Comparison of ENCODE assay signal across 33 cellular contexts in the genomic region with DNA sequence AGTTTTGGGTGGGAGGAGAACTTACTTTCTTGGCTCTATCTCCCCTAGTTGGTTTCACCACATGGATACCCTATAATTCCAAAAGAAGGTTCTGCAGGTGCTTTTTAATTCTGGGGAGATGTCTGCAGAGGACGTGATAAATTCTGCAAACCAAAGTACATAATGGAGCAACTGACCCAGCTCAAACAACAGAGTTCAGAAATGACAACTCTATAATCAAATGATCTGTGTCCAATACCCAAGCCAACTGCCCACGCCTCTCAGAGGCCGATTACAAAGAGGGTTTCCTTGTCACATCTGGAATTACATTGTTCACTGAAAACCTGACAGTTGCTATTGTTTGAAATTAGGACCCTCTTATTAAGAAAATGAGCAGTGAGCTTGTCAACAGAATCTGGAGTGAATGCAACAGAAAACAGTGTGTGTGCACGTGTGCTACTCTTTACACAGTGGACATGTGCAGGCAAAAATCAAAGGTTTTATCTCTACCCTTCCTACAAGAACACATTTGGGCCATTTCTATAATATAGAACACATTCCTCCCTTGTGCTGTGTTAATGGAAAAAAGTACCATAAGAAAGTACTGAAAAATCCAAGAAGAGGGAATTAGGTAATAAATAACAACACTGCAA.
"Had no signal": no experiment of that assay in that cellular context is flagged by ENCODE, and none has a peak within 500 bp of the region (broad histone marks: within the 10 kb centered on the region; RNA-seq: fewer than 3 reads in every experiment).

No MANE protein-coding gene starts in this region.

- H3K4me1 ChIP-seq: adrenal gland, body of pancreas, breast epithelium had no signal

- H3K36me3 Mint-ChIP-seq: activated CD4-positive, alpha-beta memory T cell treated with anti-CD3 and anti-CD28 coated beads for 36 hours; activated naive CD4-positive, alpha-beta T cell treated with anti-CD3 and anti-CD28 coated beads, Interleukin-2, amount 50 U/mL, for 72 hours; activated naive CD8-positive, alpha-beta T cell treated with anti-CD3 and anti-CD28 coated beads for 36 hours had no signal

- ATAC-seq: activated CD8-positive, alpha-beta T cell treated with anti-CD3 and anti-CD28 coated beads for 36 hours; activated naive CD4-positive, alpha-beta T cell treated with anti-CD3 and anti-CD28 coated beads, Interleukin-2, amount 50 U/mL, for 72 hours; activated T-cell treated with anti-CD3 and anti-CD28 coated beads, Interleukin-2, amount 50 U/mL, for 4 hours; activated T-cell treated with anti-CD3 and anti-CD28 coated beads, Interleukin-2, amount 50 U/mL, for 72 hours; activated T-helper 17 cell treated with anti-CD3 and anti-CD28 coated beads, Interleukin-2, amount 50 U/mL, for 72 hours; body of pancreas; T-helper 17 cell had no signal

- FAIRE-seq: TTC549 had no signal

- H3K4me3 Mint-ChIP-seq: activated B cell treated with CpG ODN at 0.5 μM for 24 hours; activated CD4-positive, alpha-beta memory T cell treated with anti-CD3 and anti-CD28 coated beads for 36 hours; activated CD4-positive, alpha-beta T cell treated with anti-CD3 and anti-CD28 coated beads, Interleukin-2, amount 10 ng/mL, durations not matched to agents 24 days and 14 days; activated CD8-positive, alpha-beta T cell treated with anti-CD3 and anti-CD28 coated beads for 36 hours; activated naive CD4-positive, alpha-beta T cell treated with anti-CD3 and anti-CD28 coated beads for 36 hours; activated naive CD8-positive, alpha-beta T cell treated with anti-CD3 and anti-CD28 coated beads for 36 hours; activated T-cell treated with anti-CD3 and anti-CD28 coated beads, Interleukin-2, amount 50 U/mL, for 4 hours; activated T-cell treated with anti-CD3 and anti-CD28 coated beads, Interleukin-2, amount 50 U/mL, for 72 hours; activated T-helper 1 cell treated with anti-CD3 and anti-CD28 coated beads, Interleukin-12 subunit alpha, Interleukin-12 subunit beta, Interleukin-2, Interleukin-4 antibody, amounts not matched to agents 30 ng/mL and 10 ng/mL and 1 ng/mL, durations not matched to agents 14 hours and 24 hours and 36 hours; activated T-helper 17 cell treated with anti-CD3 and anti-CD28 coated beads, Interleukin-2, amount 50 U/mL, for 72 hours; T-helper 17 cell had no signal

- H3K4me3 ChIP-seq: adrenal gland, body of pancreas, breast epithelium had no signal

- H3K27ac Mint-ChIP-seq: activated B cell treated with CpG ODN at 0.5 μM for 24 hours; activated CD4-positive, alpha-beta memory T cell treated with anti-CD3 and anti-CD28 coated beads for 36 hours; activated CD4-positive, alpha-beta T cell treated with anti-CD3 and anti-CD28 coated beads, Interleukin-2, amount 10 ng/mL, durations not matched to agents 24 days and 14 days; activated CD8-positive, alpha-beta T cell treated with anti-CD3 and anti-CD28 coated beads for 36 hours; activated naive CD4-positive, alpha-beta T cell treated with anti-CD3 and anti-CD28 coated beads for 36 hours; activated naive CD4-positive, alpha-beta T cell treated with anti-CD3 and anti-CD28 coated beads, Interleukin-2, amount 50 U/mL, for 72 hours; activated naive CD8-positive, alpha-beta T cell treated with anti-CD3 and anti-CD28 coated beads for 36 hours; activated T-cell treated with anti-CD3 and anti-CD28 coated beads, Interleukin-2, amount 50 U/mL, for 72 hours; activated T-helper 1 cell treated with anti-CD3 and anti-CD28 coated beads, Interleukin-12 subunit alpha, Interleukin-12 subunit beta, Interleukin-2, Interleukin-4 antibody, amounts not matched to agents 30 ng/mL and 10 ng/mL and 1 ng/mL, durations not matched to agents 14 hours and 24 hours and 36 hours; activated T-helper 17 cell treated with anti-CD3 and anti-CD28 coated beads, Interleukin-2, amount 50 U/mL, for 72 hours; T-helper 17 cell had no signal

- H3K36me3 ChIP-seq: adrenal gland, brain microvascular endothelial cell, breast epithelium had no signal

- DNase-seq: activated B cell treated with CpG ODN at 0.5 μM for 24 hours; activated CD4-positive, alpha-beta memory T cell treated with anti-CD3 and anti-CD28 coated beads for 36 hours; activated CD4-positive, alpha-beta T cell treated with anti-CD3 and anti-CD28 coated beads for 4 hours; activated CD4-positive, alpha-beta T cell treated with anti-CD3 and anti-CD28 coated beads, Interleukin-2, amount 10 ng/mL, durations not matched to agents 24 days and 14 days; activated CD4-positive, alpha-beta T cell treated with anti-CD3 and anti-CD28 coated beads, Interleukin-2, amount 50 U/mL, for 1 hour; activated CD4-positive, alpha-beta T cell treated with anti-CD3 and anti-CD28 coated beads, Interleukin-2, amount 50 U/mL, for 4 hours; activated CD4-positive, CD25-positive, alpha-beta regulatory T cell treated with anti-CD3 and anti-CD28 coated beads, Interleukin-2, amount 50 U/mL, for 72 hours; activated CD8-positive, alpha-beta memory T cell treated with anti-CD3 and anti-CD28 coated beads, Interleukin-2, amount 50 U/mL, for 4 hours; activated CD8-positive, alpha-beta T cell treated with anti-CD3 and anti-CD28 coated beads for 36 hours; activated effector memory CD4-positive, alpha-beta T cell treated with anti-CD3 and anti-CD28 coated beads, Interleukin-2, amount 50 U/mL, for 16 hours; activated gamma-delta T cell treated with Interleukin-2 at 50 U/mL for 16 hours; activated naive CD4-positive, alpha-beta T cell; activated naive CD4-positive, alpha-beta T cell treated with anti-CD3 and anti-CD28 coated beads for 36 hours; activated naive CD4-positive, alpha-beta T cell treated with anti-CD3 and anti-CD28 coated beads, Interleukin-2, amount 50 U/mL, for 16 hours; activated naive CD8-positive, alpha-beta T cell treated with anti-CD3 and anti-CD28 coated beads for 36 hours; activated T-cell treated with anti-CD3 and anti-CD28 coated beads for 4 hours; activated T-cell treated with anti-CD3 and anti-CD28 coated beads, Interleukin-2, amount 50 U/mL, for 1 hour; activated T-cell treated with anti-CD3 and anti-CD28 coated beads, Interleukin-2, amount 50 U/mL, for 4 hours; activated T-cell treated with anti-CD3 and anti-CD28 coated beads, Interleukin-2, amount 50 U/mL, for 72 hours; adrenal gland; amniotic stem cell; aorta; body of pancreas; brain microvascular endothelial cell; central memory CD4-positive, alpha-beta T cell; T-helper 17 cell; T-helper 9 cell had no signal

- H3K27ac ChIP-seq: adrenal gland, body of pancreas, brain microvascular endothelial cell, breast epithelium, VCaP had no signal

- H3K4me1 Mint-ChIP-seq: activated B cell treated with CpG ODN at 0.5 μM for 24 hours; activated CD4-positive, alpha-beta T cell treated with anti-CD3 and anti-CD28 coated beads, Interleukin-2, amount 10 ng/mL, durations not matched to agents 24 days and 14 days; activated naive CD8-positive, alpha-beta T cell treated with anti-CD3 and anti-CD28 coated beads for 36 hours; activated T-helper 17 cell treated with anti-CD3 and anti-CD28 coated beads, Interleukin-2, amount 50 U/mL, for 72 hours; T-helper 17 cell had no signal

- H3K9me3 Mint-ChIP-seq: activated CD4-positive, alpha-beta T cell treated with anti-CD3 and anti-CD28 coated beads, Interleukin-2, amount 10 ng/mL, durations not matched to agents 24 days and 14 days; activated CD8-positive, alpha-beta T cell treated with anti-CD3 and anti-CD28 coated beads for 36 hours; activated naive CD4-positive, alpha-beta T cell treated with anti-CD3 and anti-CD28 coated beads for 36 hours; activated naive CD8-positive, alpha-beta T cell treated with anti-CD3 and anti-CD28 coated beads for 36 hours; activated T-helper 1 cell treated with anti-CD3 and anti-CD28 coated beads, Interleukin-12 subunit alpha, Interleukin-12 subunit beta, Interleukin-2, Interleukin-4 antibody, amounts not matched to agents 30 ng/mL and 10 ng/mL and 1 ng/mL, durations not matched to agents 14 hours and 24 hours and 36 hours had no signal

- H3K27me3 Mint-ChIP-seq: activated B cell treated with CpG ODN at 0.5 μM for 24 hours; activated CD4-positive, alpha-beta memory T cell treated with anti-CD3 and anti-CD28 coated beads for 36 hours; activated CD4-positive, alpha-beta T cell treated with anti-CD3 and anti-CD28 coated beads, Interleukin-2, amount 10 ng/mL, durations not matched to agents 24 days and 14 days; activated CD8-positive, alpha-beta T cell treated with anti-CD3 and anti-CD28 coated beads for 36 hours; activated naive CD8-positive, alpha-beta T cell treated with anti-CD3 and anti-CD28 coated beads for 36 hours; activated T-helper 17 cell treated with anti-CD3 and anti-CD28 coated beads, Interleukin-2, amount 50 U/mL, for 72 hours; T-helper 17 cell had no signal

- H3K9me3 ChIP-seq: adrenal gland, body of pancreas, breast epithelium had no signal

- H3K27me3 ChIP-seq: adrenal gland, body of pancreas, brain microvascular endothelial cell, breast epithelium had no signal
